20 cellular contexts compared by ENCODE assay signal in genomic region chr2:58155160-58155778, GRCh38.
DNase-seq lines count a peak whose midpoint lies in the region; ATAC-seq and TF ChIP-seq lines count a peak whose summit lies in the region.
"Had no signal": no experiment of that assay in that cellular context is flagged by ENCODE, and none has a peak within 500 bp of the region (broad histone marks: within the 10 kb centered on the region; RNA-seq: fewer than 3 reads in every experiment).

No MANE protein-coding gene starts in this region.

- peak overlapping the region in 1 of 2 donors; percentile 65 for H3K27ac Mint-ChIP-seq in stimulated activated naive CD8-positive, alpha-beta T cell treated with anti-CD3 and anti-CD28 coated beads, Interleukin-15, amount 100 ng/mL, for 72 hours
- H3K27ac Mint-ChIP-seq in activated naive CD4-positive, alpha-beta T cell treated with anti-CD3 and anti-CD28 coated beads for 36 hours = no peak overlapping the region
- H3K27ac Mint-ChIP-seq: effector memory CD8-positive, alpha-beta T cell; T-cell had no signal

- peak; percentile 40 for ATAC-seq in stimulated activated naive CD8-positive, alpha-beta T cell treated with anti-CD3 and anti-CD28 coated beads, Interleukin-15, amount 100 ng/mL, for 72 hours
- no peak for ATAC-seq in stimulated activated naive CD8-positive, alpha-beta T cell treated with anti-CD3 and anti-CD28 coated beads, Interleukin-15, Interleukin-2, amounts not matched to agents 100 U/mL and 50 U/mL, for 24 hours
- ATAC-seq in esophagus mucosa = peak; percentile 17
- no peak for ATAC-seq in HG03571 (IDR thresholded peaks at IDR 0.05; ENCODE audit: unreplicated experiment)
- ATAC-seq: effector memory CD8-positive, alpha-beta T cell; naive thymus-derived CD8-positive, alpha-beta T cell; right cardiac atrium; T-cell had no signal

- H3K27me3 Mint-ChIP-seq in stimulated activated naive CD8-positive, alpha-beta T cell treated with anti-CD3 and anti-CD28 coated beads, Interleukin-15, amount 100 ng/mL, for 72 hours = no peaks in the 10 kb centered on the region
- no peaks in the 10 kb centered on the region for H3K27me3 Mint-ChIP-seq in activated naive CD4-positive, alpha-beta T cell treated with anti-CD3 and anti-CD28 coated beads for 36 hours (ENCODE audit: low read depth)
- H3K27me3 Mint-ChIP-seq: effector memory CD8-positive, alpha-beta T cell; naive thymus-derived CD8-positive, alpha-beta T cell; T-cell had no signal

- CTCF ChIA-PET in activated naive CD4-positive, alpha-beta T cell treated with anti-CD3 and anti-CD28 coated beads for 36 hours (lab: Charles Lee) = interaction anchor here (0.6 kb wide), 1 partner anchor 502 kb away, joined by 6 read pairs; no protein-coding TSS in a partner anchor

- H3K4me1 ChIP-seq in right atrium auricular region = no peaks in the 10 kb centered on the region
- H3K4me1 ChIP-seq: BLaER1 treated with 17β-estradiol and CSF1 and Interleukin-3, amounts not matched to agents 10 nM and 100 nM; uterus had no signal

- H3K4me3 Mint-ChIP-seq in stimulated activated naive CD8-positive, alpha-beta T cell treated with anti-CD3 and anti-CD28 coated beads, Interleukin-15, amount 100 ng/mL, for 72 hours = no peak overlapping the region
- no peak overlapping the region for H3K4me3 Mint-ChIP-seq in activated naive CD4-positive, alpha-beta T cell treated with anti-CD3 and anti-CD28 coated beads for 36 hours
- H3K4me3 Mint-ChIP-seq: effector memory CD8-positive, alpha-beta T cell; naive thymus-derived CD8-positive, alpha-beta T cell; T-cell had no signal

- H3K27ac ChIP-seq in right atrium auricular region = no peak overlapping the region
- H3K27ac ChIP-seq: BLaER1 treated with 17β-estradiol and CSF1 and Interleukin-3, amounts not matched to agents 10 nM and 100 nM; uterus had no signal

- DNase-seq in stimulated activated naive CD8-positive, alpha-beta T cell treated with anti-CD3 and anti-CD28 coated beads, Interleukin-15, amount 100 ng/mL, for 72 hours = no peak
- DNase-seq in stimulated activated naive CD8-positive, alpha-beta T cell treated with anti-CD3 and anti-CD28 coated beads, Interleukin-15, Interleukin-2, amounts not matched to agents 100 U/mL and 50 U/mL, for 24 hours = no peak
- DNase-seq in NCI-H510A (lab: John Stamatoyannopoulos, UW) (peak; percentile 74), germinal center (ENCODE audit: low spot score) (no peak), right atrium auricular region (ENCODE audit: low spot score) (no peak)
- no peak for DNase-seq in activated naive CD4-positive, alpha-beta T cell treated with anti-CD3 and anti-CD28 coated beads for 36 hours
- DNase-seq: activated CD4-positive, alpha-beta T cell treated with anti-CD3 and anti-CD28 coated beads, Interleukin-2, amount 50 U/mL, for 48 hours; activated effector memory CD4-positive, alpha-beta T cell treated with anti-CD3 and anti-CD28 coated beads, Interleukin-2, amount 50 U/mL, for 16 hours; effector memory CD8-positive, alpha-beta T cell; GOT3; naive thymus-derived CD8-positive, alpha-beta T cell; NCI-H1105; NCI-H446; right cardiac atrium; stimulated activated CD8-positive, alpha-beta memory T cell treated with anti-CD3 and anti-CD28 coated beads, Interleukin-4, amount 100 ng/mL, for 48 hours; T-cell; uterus had no signal

- no peaks in the 10 kb centered on the region for H3K4me1 Mint-ChIP-seq in stimulated activated naive CD8-positive, alpha-beta T cell treated with anti-CD3 and anti-CD28 coated beads, Interleukin-15, amount 100 ng/mL, for 72 hours
- H3K4me1 Mint-ChIP-seq in activated naive CD4-positive, alpha-beta T cell treated with anti-CD3 and anti-CD28 coated beads for 36 hours (ENCODE audit: low read depth) = no peaks in the 10 kb centered on the region
- H3K4me1 Mint-ChIP-seq: naive thymus-derived CD8-positive, alpha-beta T cell; T-cell had no signal

- no peak overlapping the region for H3K4me3 ChIP-seq in right atrium auricular region
- H3K4me3 ChIP-seq: BLaER1 treated with 17β-estradiol and CSF1 and Interleukin-3, amounts not matched to agents 10 nM and 100 nM; uterus had no signal

- no peaks in the 10 kb centered on the region for H3K9me3 Mint-ChIP-seq in stimulated activated naive CD8-positive, alpha-beta T cell treated with anti-CD3 and anti-CD28 coated beads, Interleukin-15, amount 100 ng/mL, for 72 hours
- H3K9me3 Mint-ChIP-seq in activated naive CD4-positive, alpha-beta T cell treated with anti-CD3 and anti-CD28 coated beads for 36 hours = peaks cover 10% of the 10 kb centered on the region
- H3K9me3 Mint-ChIP-seq: effector memory CD8-positive, alpha-beta T cell had no signal

- no peak for TF ChIP-seq CTCF in right atrium auricular region (IDR thresholded peaks at IDR 0.05)

- no peaks in the 10 kb centered on the region for H3K9me3 ChIP-seq in right atrium auricular region
- H3K9me3 ChIP-seq: uterus had no signal

- intact Hi-C loops in activated naive CD4-positive, alpha-beta T cell treated with anti-CD3 and anti-CD28 coated beads for 36 hours (cut with micrococcal nuclease) = no loop called here

- peaks cover 9% of the 10 kb centered on the region for H3K36me3 ChIP-seq in right atrium auricular region
- H3K36me3 ChIP-seq: uterus had no signal

- H3K27me3 ChIP-seq in right atrium auricular region = no peaks in the 10 kb centered on the region
- H3K27me3 ChIP-seq: BLaER1 treated with 17β-estradiol and CSF1 and Interleukin-3, amounts not matched to agents 10 nM and 100 nM; uterus had no signal

- H3K36me3 Mint-ChIP-seq in activated naive CD4-positive, alpha-beta T cell treated with anti-CD3 and anti-CD28 coated beads for 36 hours (ENCODE audit: low read depth) = peaks cover 56% of the 10 kb centered on the region

Comparison
In these comparisons a context has a peak if more than half of its experiments do, and no peak if none do; other contexts are left out.
1. ATAC-seq: peak in stimulated activated naive CD8-positive, alpha-beta T cell treated with anti-CD3 and anti-CD28 coated beads, Interleukin-15, amount 100 ng/mL, for 72 hours (single experiment) and esophagus mucosa (single experiment); none in stimulated activated naive CD8-positive, alpha-beta T cell treated with anti-CD3 and anti-CD28 coated beads, Interleukin-15, Interleukin-2, amounts not matched to agents 100 U/mL and 50 U/mL, for 24 hours (single experiment) and HG03571 (single experiment).